In the genomic region with DNA sequence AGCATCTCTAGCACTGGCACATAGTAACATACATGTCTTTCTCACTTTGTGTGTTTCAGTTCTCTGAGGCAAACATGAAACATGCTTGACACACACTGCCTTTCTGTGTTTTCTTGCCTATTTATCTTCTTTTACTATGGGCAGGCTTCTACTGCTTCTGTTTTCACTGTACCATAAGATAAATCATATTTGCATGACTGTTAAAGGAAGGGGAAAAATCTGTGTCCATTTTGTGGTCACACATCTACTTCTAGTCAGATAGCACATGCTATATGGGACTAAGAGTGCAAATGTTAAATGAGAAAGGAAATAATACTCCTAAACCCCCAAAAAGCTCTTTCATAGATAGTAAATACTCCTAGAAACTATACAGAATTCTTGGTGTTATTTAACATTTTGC, we compare ENCODE assay signal across 21 cellular contexts.
"Had no signal": no experiment of that assay in that cellular context is flagged by ENCODE, and none has a peak within 500 bp of the region (broad histone marks: within the 10 kb centered on the region; RNA-seq: fewer than 3 reads in every experiment).

No MANE protein-coding gene starts in this region.

- H3K9me3 ChIP-seq: esophagus squamous epithelium, heart left ventricle, mucosa of descending colon, right atrium auricular region, testis had no signal

- FAIRE-seq: astrocyte, colon, islet of Langerhans had no signal

- H3K4me1 ChIP-seq: right atrium auricular region had no signal

- ATAC-seq: heart left ventricle; left lobe of liver; mucosa of descending colon; natural killer cell; stimulated activated naive CD8-positive, alpha-beta T cell treated with anti-CD3 and anti-CD28 coated beads, Interleukin-15, amount 100 ng/mL, for 72 hours had no signal

- DNase-seq: activated CD4-positive, alpha-beta memory T cell treated with anti-CD3 and anti-CD28 coated beads, Interleukin-2, amount 10 ng/mL, durations not matched to agents 7 days and 5 days; activated CD4-positive, alpha-beta T cell treated with anti-CD3 and anti-CD28 coated beads for 1 hour; activated CD8-positive, alpha-beta memory T cell treated with anti-CD3 and anti-CD28 coated beads, Interleukin-2, amount 50 U/mL, for 4 hours; activated naive CD4-positive, alpha-beta T cell; esophagus squamous epithelium; foreskin fibroblast; heart left ventricle; mammary epithelial cell; mucosa of descending colon; natural killer cell; nucleus accumbens; stimulated activated CD4-positive, alpha-beta T cell treated with anti-CD3 and anti-CD28 coated beads, Interleukin-4, amount 100 ng/mL, for 4 hours; stimulated activated naive CD8-positive, alpha-beta T cell treated with anti-CD3 and anti-CD28 coated beads, Interleukin-15, amount 100 ng/mL, for 72 hours; testis had no signal

- H3K4me3 ChIP-seq: cardiac muscle cell, esophagus squamous epithelium, heart left ventricle, mucosa of descending colon, right atrium auricular region, skin epidermis, testis had no signal

- H3K27ac ChIP-seq: cardiac muscle cell, esophagus squamous epithelium, heart left ventricle, right atrium auricular region, testis had no signal

- H3K27me3 ChIP-seq: cardiac muscle cell, esophagus squamous epithelium, heart left ventricle, right atrium auricular region, testis had no signal

- H3K36me3 ChIP-seq: cardiac muscle cell, esophagus squamous epithelium, heart left ventricle, right atrium auricular region had no signal
